Comparison of ENCODE assay signal across 21 cellular contexts in the genomic region with DNA sequence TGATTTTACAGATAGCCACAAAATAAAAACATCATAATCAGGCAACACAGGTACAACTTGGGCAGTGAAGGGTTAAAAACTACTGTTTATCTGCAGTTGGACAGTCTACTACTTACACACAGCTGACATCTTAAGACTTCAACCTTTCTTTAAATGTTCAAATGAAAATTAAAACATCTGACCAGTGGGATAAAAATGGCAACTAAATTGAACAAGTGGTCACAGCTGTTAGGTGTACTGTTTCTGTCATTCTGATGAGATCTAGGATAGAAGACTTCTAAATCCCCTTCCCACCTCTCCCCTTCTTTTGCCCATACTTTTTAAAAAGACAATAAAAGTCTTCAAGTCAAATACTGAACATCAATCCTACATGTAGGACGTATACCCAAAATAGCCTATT. TPM values are rescaled to one million over a fixed set of nuclear protein-coding genes. Genes with fewer than 3 reads are reported as not detected.
DNase-seq lines count a peak whose midpoint lies in the region; ATAC-seq, FAIRE-seq and TF ChIP-seq lines count a peak whose summit lies in the region.
"Had no signal": no experiment of that assay in that cellular context is flagged by ENCODE, and none has a peak within 500 bp of the region (broad histone marks: within the 10 kb centered on the region; RNA-seq: fewer than 3 reads in every experiment).

No MANE protein-coding gene starts in this region.

- TF ChIP-seq CTCF in HepG2 (CRISPR knock-in tag; IDR thresholded peaks at IDR 0.05) (no peak), right lobe of liver (IDR thresholded peaks at IDR 0.05) (no peak), chondrocyte (IDR thresholded peaks at IDR 0.05) (no peak), gastrocnemius medialis (IDR thresholded peaks at IDR 0.05 in 4 of 5, conservative IDR thresholded peaks at IDR 0.05 in 1 of 5) (no peak)

- no peak for ATAC-seq in HepG2
- no peak for ATAC-seq in right lobe of liver
- peak in 1 of 2 donors; percentile 32 for ATAC-seq in gastrocnemius medialis
- ATAC-seq: GM23338 had no signal

- H3K27ac Mint-ChIP-seq in chondrocyte (ENCODE audit: unreplicated experiment) = peak overlapping the region; percentile 28
- H3K27ac Mint-ChIP-seq: CD8-positive, alpha-beta memory T cell; GM23338; IgD-negative memory B cell had no signal

- 98% methylated on average over 1 of the region's 1 CpG for WGBS in HepG2 (ENCODE audit: low lambda C conversion rate)
- 92% methylated on average over 1 of the region's 1 CpG for WGBS in right lobe of liver (ENCODE audit: insufficient coverage, low coverage, low lambda C conversion rate, missing lambda C conversion rate)

- no peak for TF ChIP-seq POLR2A in HepG2 (IDR thresholded peaks at IDR 0.05; ENCODE audit: insufficient read depth in 1 of 2, low read depth in 2 of 2, low read length in 2 of 2)
- TF ChIP-seq POLR2A in right lobe of liver (IDR thresholded peaks at IDR 0.05) = no peak
- TF ChIP-seq POLR2A in gastrocnemius medialis (IDR thresholded peaks at IDR 0.05) = no peak

- peaks cover 2 to 3% of the 10 kb centered on the region in 2 experiments; a peak in 1 of 5 replicates for H3K36me3 ChIP-seq in HepG2 (replicated peaks in 1 of 2; ENCODE audit: control insufficient read depth in 1 of 2, insufficient read depth in 2 of 2, low read length in 2 of 2)
- H3K36me3 ChIP-seq in right lobe of liver = no peaks in the 10 kb centered on the region
- H3K36me3 ChIP-seq in gastrocnemius medialis = no peaks in the 10 kb centered on the region

- no peaks in the 10 kb centered on the region for H3K27me3 Mint-ChIP-seq in chondrocyte (ENCODE audit: low read depth)
- H3K27me3 Mint-ChIP-seq: IgD-negative memory B cell had no signal

- H3K4me3 Mint-ChIP-seq in chondrocyte (ENCODE audit: unreplicated experiment) = no peak overlapping the region
- H3K4me3 Mint-ChIP-seq: CD8-positive, alpha-beta memory T cell; GM23338; IgD-negative memory B cell had no signal

- BruUV-seq in HepG2 (replicated peaks; lab: Mats Ljungman, UMichigan) = no TSS peak

- H3K27me3 ChIP-seq in HepG2 (ENCODE audit: control insufficient read depth in 1 of 2, insufficient read depth in 2 of 2, low read length in 2 of 2) = no peaks in the 10 kb centered on the region
- H3K27me3 ChIP-seq in right lobe of liver = no peaks in the 10 kb centered on the region
- H3K27me3 ChIP-seq in gastrocnemius medialis = no peaks in the 10 kb centered on the region

- H3K36me3 Mint-ChIP-seq in chondrocyte (ENCODE audit: low read depth) = peaks cover 14% of the 10 kb centered on the region

- H3K27ac ChIP-seq in HepG2 (ENCODE audit: extremely low read length, insufficient read depth, low read length) = no peak overlapping the region
- H3K27ac ChIP-seq in right lobe of liver = no peak overlapping the region
- peak overlapping the region; percentile 63 to 78 (median 66) for H3K27ac ChIP-seq in gastrocnemius medialis
- H3K27ac ChIP-seq: C4-2B, RWPE1 had no signal

- H3K4me1 Mint-ChIP-seq in chondrocyte (ENCODE audit: low read depth) = peaks cover 90% of the 10 kb centered on the region
- H3K4me1 Mint-ChIP-seq: CD8-positive, alpha-beta memory T cell had no signal

- H3K79me2 ChIP-seq in HepG2 (ENCODE audit: insufficient read depth, low read length) = peaks cover 52% of the 10 kb centered on the region

- DNase-seq in HepG2 (ENCODE audit: low spot score) = no peak
- no peak for DNase-seq in right lobe of liver
- DNase-seq in chondrocyte (ENCODE audit: low spot score) = no peak
- DNase-seq in gastrocnemius medialis = no peak
- no peak for DNase-seq in effector CD8-positive, alpha-beta T cell (lab: John Stamatoyannopoulos, UW)
- no peak for DNase-seq in activated effector memory CD4-positive, alpha-beta T cell treated with anti-CD3 and anti-CD28 coated beads, Interleukin-2, amount 50 U/mL, for 16 hours
- no peak for DNase-seq in NCI-H510A treated with DMSO at 0.1 percent for 48 hours (lab: John Stamatoyannopoulos, UW)
- DNase-seq: Calu3; CD8-positive, alpha-beta memory T cell; Karpas-422; NCI-H1417; NCI-H1694 treated with DMSO at 0.1 percent for 48 hours; NCI-H446; NCI-H69; SHP77 treated with DMSO at 0.1 percent for 48 hours; SK-N-SH had no signal

- H3K9me3 Mint-ChIP-seq in chondrocyte (ENCODE audit: low read depth) = peaks cover 6% of the 10 kb centered on the region

- no peaks in the 10 kb centered on the region for H4K20me1 ChIP-seq in HepG2 (ENCODE audit: insufficient read depth, low read length)

- no peak for TF ChIP-seq RAD21 in HepG2 (CRISPR knock-in tag; IDR thresholded peaks at IDR 0.05)

- no peaks in the 10 kb centered on the region for H3K9me3 ChIP-seq in HepG2 (ENCODE audit: low read length)
- H3K9me3 ChIP-seq in right lobe of liver = no peaks in the 10 kb centered on the region
- H3K9me3 ChIP-seq in gastrocnemius medialis = no peaks in the 10 kb centered on the region
- H3K9me3 ChIP-seq: SK-N-SH had no signal

- H3K9ac ChIP-seq in HepG2 (ENCODE audit: insufficient read depth, low read depth, low read length) = no peak overlapping the region
- H3K9ac ChIP-seq: SK-N-SH had no signal

- H3K4me2 ChIP-seq in HepG2 (ENCODE audit: low read depth, low read length) = no peak overlapping the region
- H3K4me2 ChIP-seq: GM23338 had no signal

- CTCF ChIA-PET in HepG2 (lab: Yijun Ruan, JAX; ENCODE audit: low intra/inter-chr PET ratio, low total read pairs) = no interaction called here

- no peak overlapping the region for H3K4me3 ChIP-seq in HepG2 (replicated peaks in 1 of 3; ENCODE audit: insufficient read depth in 1 of 3, low read depth in 2 of 3, low read length in 3 of 3)
- no peak overlapping the region for H3K4me3 ChIP-seq in right lobe of liver
- no peak overlapping the region for H3K4me3 ChIP-seq in gastrocnemius medialis
- H3K4me3 ChIP-seq: GM23338 had no signal

- intact Hi-C loops in HepG2 (cut with micrococcal nuclease; ENCODE audit: unreplicated experiment) = loop anchor here (10.0 kb wide), 1 partner anchor 48 kb away; no protein-coding TSS in a partner anchor
- intact Hi-C loops in right lobe of liver (cut with DNase I) = no loop called here
- intact Hi-C loops in gastrocnemius medialis (cut with DNase I; ENCODE audit: low total_unique reads) = no loop called here

- TF ChIP-seq EP300 in HepG2 (IDR thresholded peaks at IDR 0.05; ENCODE audit: low read depth in 2 of 2, low read length in 2 of 2) (no peak), HepG2 (CRISPR knock-in tag; IDR thresholded peaks at IDR 0.05; ENCODE audit: borderline replicate concordance) (no peak)

- no peak for FAIRE-seq in HepG2 (lab: Jason Lieb, UNC)
- FAIRE-seq: GM12892 had no signal

- no peak overlapping the region for H2AFZ ChIP-seq in HepG2 (ENCODE audit: low read length)
- H2AFZ ChIP-seq: GM23338 had no signal

- H3K4me1 ChIP-seq in HepG2 (ENCODE audit: insufficient read depth, low read length) = no peaks in the 10 kb centered on the region
- H3K4me1 ChIP-seq in right lobe of liver = no peaks in the 10 kb centered on the region
- peaks cover 51 to 66% of the 10 kb centered on the region in 2 donors for H3K4me1 ChIP-seq in gastrocnemius medialis

- POLR2A ChIA-PET in HepG2 (lab: Yijun Ruan, JAX) = no interaction called here

- in situ Hi-C loops in HepG2 (cut with HindIII; ENCODE audit: extremely low pct_ligation_motif_present, low pct_unique_long_range_greater_than_20kb) = no loop called here
- in situ Hi-C loops in gastrocnemius medialis (cut with MboI; ENCODE audit: low sequenced_read_pairs in 4 of 4) = no loop called here

TF ChIP-seq in HepG2, 621 proteins besides CTCF, POLR2A, EP300 and RAD21:
- TF ChIP-seq SOX5 (CRISPR knock-in tag; IDR thresholded peaks at IDR 0.05; ENCODE audit: borderline replicate concordance) = no peak
- peak; percentile 70 for TF ChIP-seq ZNF652 (CRISPR knock-in tag; IDR thresholded peaks at IDR 0.05; ENCODE audit: borderline replicate concordance, low read depth)
TF ChIP-seq in HepG2: peak in this region for 1.

RNA-seq across cellular contexts. Expression of a gene that starts 56.2 kb away (rescaled TPM):
- total RNA-seq in HepG2 (2016; rRNA removed; fragmentation: Illumina TruSeq; extraction: Trizol) = 58.3 and 60.2 TPM in 2 replicates
- total RNA-seq in HepG2 (2016; cell fraction: cytosol; rRNA removed; fragmentation: Illumina TruSeq; extraction: Trizol; ENCODE audit: low read depth) = 12.4 and 12.9 TPM in 2 replicates
- total RNA-seq in HepG2 (2016; cell fraction: insoluble cytoplasmic fraction; rRNA removed; fragmentation: Illumina TruSeq; extraction: Trizol) = 52.4 and 56.6 TPM in 2 replicates
- 39.4 and 43.3 TPM in 2 replicates for total RNA-seq in HepG2 (2016; cell fraction: membrane; rRNA removed; fragmentation: Illumina TruSeq; extraction: Trizol)
- 34.5 and 40.2 TPM in 2 replicates for total RNA-seq in HepG2 (2016; cell fraction: nucleus; rRNA removed; fragmentation: Illumina TruSeq; extraction: Trizol)
- 21.9 and 22.1 TPM in 2 replicates for polyA plus RNA-seq in HepG2 (2011; rRNA removed)
- 8.7 and 16.5 TPM in 2 replicates for polyA plus RNA-seq in HepG2 (2011; cell fraction: cytosol; rRNA removed)
- 15.6 and 18.2 TPM in 2 replicates for polyA plus RNA-seq in HepG2 (2011; cell fraction: nucleus; rRNA removed)
- 33.3 and 35.6 TPM in 2 replicates for polyA plus RNA-seq in HepG2 (2012)
- polyA plus RNA-seq in HepG2 (2016; cell fraction: cytosol; fragmentation: Illumina TruSeq; extraction: Trizol; ENCODE audit: low read depth) = 5.6 and 6.6 TPM in 2 replicates
- 56.7 and 61.8 TPM in 2 replicates for polyA plus RNA-seq in HepG2 (2016; cell fraction: insoluble cytoplasmic fraction; fragmentation: Illumina TruSeq; extraction: Trizol; ENCODE audit: low read depth)
- 22.3 and 23.2 TPM in 2 replicates for polyA plus RNA-seq in HepG2 (2016; cell fraction: membrane; fragmentation: Illumina TruSeq; extraction: Trizol; ENCODE audit: low read depth)
- polyA plus RNA-seq in HepG2 (2016; cell fraction: nucleus; fragmentation: Illumina TruSeq; extraction: Trizol; ENCODE audit: insufficient read depth, low read depth) = 42.6 and 45.8 TPM in 2 replicates
- 28.4 and 36.9 TPM in 2 replicates for polyA minus RNA-seq in HepG2 (2011; rRNA and poly(A)+ RNA removed; ENCODE audit: low replicate concordance)
- polyA minus RNA-seq in HepG2 (2011; cell fraction: cytosol; rRNA and poly(A)+ RNA removed) = 31.7 and 36.5 TPM in 2 replicates
- polyA minus RNA-seq in HepG2 (2011; cell fraction: nucleus; rRNA and poly(A)+ RNA removed) = 39.4 and 49.1 TPM in 2 replicates
- 10 to 100 TPM in 5 of 6 experiments, 1 to 10 TPM in 1; 9.0 to 33.2 (median 20.8) TPM for total RNA-seq in right lobe of liver
- 208 to 457 TPM (median 434 TPM) in 3 replicates for total RNA-seq in chondrocyte
- total RNA-seq in gastrocnemius medialis = 100 to 1,000 TPM in 1 of 4 donors, 10 to 100 TPM in 3; 56.1 to 112 (median 62.2) TPM
- polyA plus RNA-seq: CD8-positive, alpha-beta memory T cell had no signal

Comparison
In these comparisons a context has a peak if more than half of its experiments do, and no peak if none do; other contexts are left out.
1. H3K27ac ChIP-seq: peak in gastrocnemius medialis (4 of 4); none in HepG2 (single experiment) and right lobe of liver (0 of 3).